In genomic region chr9:76027426-76027825, GRCh38 we compare ENCODE assay signal across 14 cellular contexts.
A peak's percentile ranks its signal among the peaks of the same experiment; 100 is the strongest.
DNase-seq lines count a peak whose midpoint lies in the region; ATAC-seq, FAIRE-seq and TF ChIP-seq lines count a peak whose summit lies in the region.
"Had no signal": no experiment of that assay in that cellular context is flagged by ENCODE, and none has a peak within 500 bp of the region (broad histone marks: within the 10 kb centered on the region; RNA-seq: fewer than 3 reads in every experiment).

No MANE protein-coding gene starts in this region.

- no peaks in the 10 kb centered on the region for H3K9me2 ChIP-seq in hepatocyte (replicated peaks; ENCODE audit: insufficient read depth)

- TF ChIP-seq CTCF in bronchial epithelial cell (IDR thresholded peaks at IDR 0.05; ENCODE audit: insufficient read depth, low read length, severe bottlenecking): no peak
- TF ChIP-seq CTCF in prostate gland (IDR thresholded peaks at IDR 0.05): no peak
- TF ChIP-seq CTCF in right lobe of liver (IDR thresholded peaks at IDR 0.05): no peak
- no peak for TF ChIP-seq CTCF in hepatocyte (IDR thresholded peaks at IDR 0.05; ENCODE audit: poor library complexity)

- intact Hi-C loops in prostate gland (cut with DNase I): loop anchor here (10.0 kb wide), 1 partner anchor 73 kb away; no protein-coding TSS in a partner anchor
- intact Hi-C loops in right lobe of liver (cut with DNase I): no loop called here

- no peaks in the 10 kb centered on the region for H3K9me3 Mint-ChIP-seq in stimulated activated naive CD8-positive, alpha-beta T cell treated with anti-CD3 and anti-CD28 coated beads, Interleukin-15, Interleukin-2, amounts not matched to agents 100 ng/mL and 50 ng/mL, for 24 hours
- H3K9me3 Mint-ChIP-seq in T-cell: no peaks in the 10 kb centered on the region

- CTCF ChIA-PET in T-cell (lab: Charles Lee): no interaction called here

- no peak overlapping the region for H3K4me3 ChIP-seq in bronchial epithelial cell (ENCODE audit: low read depth, low read length)
- H3K4me3 ChIP-seq in prostate gland: no peak overlapping the region
- no peak overlapping the region for H3K4me3 ChIP-seq in right lobe of liver
- no peak overlapping the region for H3K4me3 ChIP-seq in hepatocyte
- H3K4me3 ChIP-seq: cardiac muscle cell, thoracic aorta had no signal

- H3K36me3 Mint-ChIP-seq in stimulated activated naive CD8-positive, alpha-beta T cell treated with anti-CD3 and anti-CD28 coated beads, Interleukin-15, Interleukin-2, amounts not matched to agents 100 ng/mL and 50 ng/mL, for 24 hours (ENCODE audit: low read depth): peaks cover 17% of the 10 kb centered on the region
- H3K36me3 Mint-ChIP-seq in T-cell: peaks cover 6% of the 10 kb centered on the region

- H3K27me3 Mint-ChIP-seq in stimulated activated naive CD8-positive, alpha-beta T cell treated with anti-CD3 and anti-CD28 coated beads, Interleukin-15, Interleukin-2, amounts not matched to agents 100 ng/mL and 50 ng/mL, for 24 hours: no peaks in the 10 kb centered on the region
- H3K27me3 Mint-ChIP-seq in T-cell: no peaks in the 10 kb centered on the region

- ATAC-seq in stimulated activated naive CD8-positive, alpha-beta T cell treated with anti-CD3 and anti-CD28 coated beads, Interleukin-15, Interleukin-2, amounts not matched to agents 100 U/mL and 50 U/mL, for 24 hours: no peak
- peak; percentile 38 to 57 (median 41) for ATAC-seq in T-cell (replicated peaks in 1 of 4)
- no peak for ATAC-seq in right lobe of liver

- H3K4me2 ChIP-seq in hepatocyte: no peak overlapping the region

- no peaks in the 10 kb centered on the region for H3K36me3 ChIP-seq in bronchial epithelial cell (ENCODE audit: control insufficient read depth, insufficient read depth, low read length)
- H3K36me3 ChIP-seq in prostate gland: no peaks in the 10 kb centered on the region
- H3K36me3 ChIP-seq in right lobe of liver: no peaks in the 10 kb centered on the region
- no peaks in the 10 kb centered on the region for H3K36me3 ChIP-seq in hepatocyte (replicated peaks; ENCODE audit: insufficient read depth, low read depth)
- H3K36me3 ChIP-seq: cardiac muscle cell had no signal

- H3K4me1 Mint-ChIP-seq in stimulated activated naive CD8-positive, alpha-beta T cell treated with anti-CD3 and anti-CD28 coated beads, Interleukin-15, Interleukin-2, amounts not matched to agents 100 ng/mL and 50 ng/mL, for 24 hours (ENCODE audit: low read depth): peaks cover 70% of the 10 kb centered on the region
- H3K4me1 Mint-ChIP-seq in T-cell: peaks cover 76 to 84% (median 80%) of the 10 kb centered on the region in 3 donors

- H3K27ac ChIP-seq in prostate gland (no peak overlapping the region), right lobe of liver (no peak overlapping the region), hepatocyte (no peak overlapping the region)
- H3K27ac ChIP-seq: cardiac muscle cell, thoracic aorta had no signal

- TF ChIP-seq POLR2A in prostate gland (IDR thresholded peaks at IDR 0.05) (no peak), right lobe of liver (IDR thresholded peaks at IDR 0.05) (no peak)

- peak overlapping the region; percentile 5 for H3K4me3 Mint-ChIP-seq in stimulated activated naive CD8-positive, alpha-beta T cell treated with anti-CD3 and anti-CD28 coated beads, Interleukin-15, Interleukin-2, amounts not matched to agents 100 ng/mL and 50 ng/mL, for 24 hours
- peak overlapping the region; percentile 51 to 67 (median 55) for H3K4me3 Mint-ChIP-seq in T-cell

- peak overlapping the region; percentile 40 for H3K27ac Mint-ChIP-seq in stimulated activated naive CD8-positive, alpha-beta T cell treated with anti-CD3 and anti-CD28 coated beads, Interleukin-15, Interleukin-2, amounts not matched to agents 100 ng/mL and 50 ng/mL, for 24 hours
- H3K27ac Mint-ChIP-seq in T-cell: peak overlapping the region; percentile 86 to 90

- no peak for FAIRE-seq in bronchial epithelial cell (lab: Jason Lieb, UNC)

- H3K4me1 ChIP-seq in prostate gland (replicated peaks) (no peaks in the 10 kb centered on the region), right lobe of liver (no peaks in the 10 kb centered on the region), hepatocyte (ENCODE audit: insufficient read depth) (no peaks in the 10 kb centered on the region)

- WGBS in prostate gland: 77% methylated on average over 5 of the region's 5 CpGs
- WGBS in right lobe of liver (ENCODE audit: insufficient coverage, low coverage, low lambda C conversion rate, missing lambda C conversion rate): 74% methylated on average over 5 of the region's 5 CpGs
- 87% methylated on average over 5 of the region's 5 CpGs for WGBS in hepatocyte (ENCODE audit: low lambda C conversion rate, missing lambda C conversion rate)

- H4K20me1 ChIP-seq in hepatocyte (ENCODE audit: insufficient read depth, poor library complexity, severe bottlenecking): no peaks in the 10 kb centered on the region

- DNase-seq in stimulated activated naive CD8-positive, alpha-beta T cell treated with anti-CD3 and anti-CD28 coated beads, Interleukin-15, Interleukin-2, amounts not matched to agents 100 U/mL and 50 U/mL, for 24 hours: no peak
- DNase-seq in T-cell (peak in 10 of 34 experiments; percentile 1 to 28 (median 11)), bronchial epithelial cell (ENCODE audit: low read depth) (peak; percentile 19), NCI-H446 treated with DMSO at 0.1 percent for 48 hours (lab: John Stamatoyannopoulos, UW) (no peak), prostate gland (ENCODE audit: low spot score) (no peak), right lobe of liver (no peak), hepatocyte (ENCODE audit: low spot score) (no peak)
- DNase-seq: activated CD4-positive, CD25-positive, alpha-beta regulatory T cell; activated T-cell treated with anti-CD3 and anti-CD28 coated beads, Interleukin-2, amount 50 U/mL, for 48 hours; kidney glomerular epithelial cell; posterior cingulate gyrus had no signal

- POLR2A ChIA-PET in T-cell (lab: Charles Lee): interaction anchor here in 1 of 2 donors (0.6 kb wide), 1 partner anchor 56 kb away, joined by 10 read pairs; no protein-coding TSS in a partner anchor

- H3K27me3 ChIP-seq in bronchial epithelial cell (ENCODE audit: control insufficient read depth, insufficient read depth, low read length) (no peaks in the 10 kb centered on the region), prostate gland (replicated peaks; ENCODE audit: insufficient read depth) (no peaks in the 10 kb centered on the region), right lobe of liver (no peaks in the 10 kb centered on the region), hepatocyte (no peaks in the 10 kb centered on the region)
- H3K27me3 ChIP-seq: cardiac muscle cell had no signal

- no peak overlapping the region for H2AFZ ChIP-seq in hepatocyte

- H3K79me2 ChIP-seq in hepatocyte: peaks cover 9% of the 10 kb centered on the region

- H3K9me3 ChIP-seq in prostate gland: no peaks in the 10 kb centered on the region
- H3K9me3 ChIP-seq in right lobe of liver: no peaks in the 10 kb centered on the region
- H3K9me3 ChIP-seq in hepatocyte (ENCODE audit: low read depth): no peaks in the 10 kb centered on the region
- H3K9me3 ChIP-seq: thoracic aorta had no signal

Comparison
In these comparisons a context has a peak if more than half of its experiments do, and no peak if none do; other contexts are left out.
1. ATAC-seq: peak in T-cell (4 of 4); none in stimulated activated naive CD8-positive, alpha-beta T cell treated with anti-CD3 and anti-CD28 coated beads, Interleukin-15, Interleukin-2, amounts not matched to agents 100 U/mL and 50 U/mL, for 24 hours (single experiment) and right lobe of liver (0 of 4).